Comparison of ENCODE assay signal across 13 cellular contexts in the genomic region with DNA sequence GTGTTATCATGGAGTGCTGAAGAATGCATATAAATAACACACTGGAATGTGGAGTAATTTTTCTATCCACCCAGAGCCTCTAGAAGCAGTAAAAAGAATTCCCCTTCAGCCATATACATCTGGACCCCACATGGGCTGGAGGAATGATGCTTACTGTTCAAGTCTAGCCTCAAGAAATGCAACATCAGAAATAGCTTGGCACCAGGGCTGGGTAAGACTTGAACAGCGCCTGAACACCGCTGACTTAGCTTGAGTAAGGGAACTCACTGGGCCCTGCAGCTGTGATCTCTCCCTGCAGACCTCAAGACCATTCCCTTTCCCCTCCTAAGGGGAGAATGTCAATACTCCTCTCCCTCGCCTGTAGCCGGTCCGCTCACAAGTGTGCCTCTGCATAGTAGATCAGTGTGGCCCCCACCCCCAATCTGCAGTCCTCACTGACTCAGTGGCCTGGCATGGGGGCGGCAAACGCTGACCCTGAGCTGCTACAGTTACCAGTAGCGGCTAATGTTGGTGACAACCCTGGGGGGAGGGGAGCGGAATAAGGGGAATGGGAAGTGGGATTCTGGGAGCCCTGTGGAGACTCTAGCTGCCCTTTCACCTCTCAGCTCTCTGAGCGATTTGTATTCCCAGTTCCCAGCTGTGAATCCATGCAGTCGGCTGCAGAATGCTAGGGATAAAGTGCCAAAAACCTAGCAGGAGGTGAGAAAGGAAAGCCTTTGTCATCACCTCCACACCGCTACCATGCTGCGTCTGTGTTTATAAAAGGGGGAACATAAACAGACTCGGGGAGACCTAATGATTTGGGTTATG.
A peak's percentile ranks its signal among the peaks of the same experiment; 100 is the strongest.
DNase-seq lines count a peak whose midpoint lies in the region; ATAC-seq and TF ChIP-seq lines count a peak whose summit lies in the region.
"Had no signal": no experiment of that assay in that cellular context is flagged by ENCODE, and none has a peak within 500 bp of the region (broad histone marks: within the 10 kb centered on the region; RNA-seq: fewer than 3 reads in every experiment).

No MANE protein-coding gene starts in this region.

- ATAC-seq in HG03378 (IDR thresholded peaks at IDR 0.05; ENCODE audit: unreplicated experiment), result no peak

- H3K4me3 Mint-ChIP-seq in mesothelial cell of epicardium, result no peak overlapping the region

- H3K27me3 Mint-ChIP-seq in mesothelial cell of epicardium (ENCODE audit: low read depth), result no peaks in the 10 kb centered on the region

- DNase-seq in BJ (ENCODE audit: low read depth) (peak; percentile 93), M059J (ENCODE audit: low read depth) (peak; percentile 7), fibroblast of gingiva (ENCODE audit: low read depth) (peak; percentile 76), mesothelial cell of epicardium (ENCODE audit: low spot score in 2 of 2, unreplicated experiment in 2 of 2) (peak in 1 of 2 experiments; percentile 43), NCI-H2107 treated with DMSO at 0.1 percent for 48 hours (lab: John Stamatoyannopoulos, UW; ENCODE audit: unreplicated experiment) (no peak), COLO829 (ENCODE audit: low spot score) (no peak)
- no peak for DNase-seq in activated effector memory CD4-positive, alpha-beta T cell treated with Interleukin-2 at 50 U/mL for 16 hours
- DNase-seq: activated T-cell treated with anti-CD3 and anti-CD28 coated beads for 4 hours, aorta, kidney, NCI-H524 had no signal

- peaks cover 34% of the 10 kb centered on the region for H3K4me1 Mint-ChIP-seq in mesothelial cell of epicardium

- no peaks in the 10 kb centered on the region for H3K27me3 ChIP-seq in BJ (ENCODE audit: control insufficient read depth, insufficient read depth, low read length)
- H3K27me3 ChIP-seq: BLaER1 had no signal

- TF ChIP-seq CTCF in BJ (IDR thresholded peaks at IDR 0.05; ENCODE audit: insufficient read depth, low read depth, low read length), result no peak
- TF ChIP-seq CTCF in mesothelial cell of epicardium (IDR thresholded peaks at IDR 0.05; ENCODE audit: unreplicated experiment), result no peak

- POLR2A ChIA-PET in BJ (lab: Charles Lee), result interaction anchor here (0.7 kb wide), 1 partner anchor 334 kb away, joined by 3 read pairs; no protein-coding TSS in a partner anchor

- H3K36me3 ChIP-seq in BJ (ENCODE audit: control insufficient read depth, insufficient read depth, low read length), result no peaks in the 10 kb centered on the region
- H3K36me3 ChIP-seq: BLaER1 had no signal

- no peaks in the 10 kb centered on the region for H3K36me3 Mint-ChIP-seq in mesothelial cell of epicardium

- peaks cover 3% of the 10 kb centered on the region for H3K9me3 Mint-ChIP-seq in mesothelial cell of epicardium

- CTCF ChIA-PET in BJ (lab: Yijun Ruan, JAX), result interaction anchor here (0.9 to 2.5 kb wide), 3 partner anchors 17 to 244 kb away, joined by 3 to 6 read pairs (median 4); no protein-coding TSS in a partner anchor

- H3K4me3 ChIP-seq in BJ (ENCODE audit: low read depth, low read length), result no peak overlapping the region
- H3K4me3 ChIP-seq: BLaER1 had no signal

- H3K27ac Mint-ChIP-seq in mesothelial cell of epicardium, result peak overlapping the region; percentile 76

Comparison
In these comparisons a context has a peak if more than half of its experiments do, and no peak if none do; other contexts are left out.
1. DNase-seq: peak in BJ (single experiment), M059J (single experiment) and fibroblast of gingiva (single experiment); none in NCI-H2107 treated with DMSO at 0.1 percent for 48 hours (single experiment), activated effector memory CD4-positive, alpha-beta T cell treated with Interleukin-2 at 50 U/mL for 16 hours (single experiment) and COLO829 (single experiment).